ENCODE assay signal across 17 cellular contexts in genomic region chr22:41320416-41321240, GRCh38.
"Had no signal": no experiment of that assay in that cellular context is flagged by ENCODE, and none has a peak within 500 bp of the region (broad histone marks: within the 10 kb centered on the region; RNA-seq: fewer than 3 reads in every experiment).

No MANE protein-coding gene starts in this region.

- H3K4me1 Mint-ChIP-seq: endodermal cell had no signal

- H3K27ac ChIP-seq: cardiac muscle cell, suprapubic skin had no signal

- ATAC-seq: activated naive CD4-positive, alpha-beta T cell treated with anti-CD3 and anti-CD28 coated beads, Interleukin-2, amount 50 U/mL, for 72 hours; activated T-cell treated with anti-CD3 and anti-CD28 coated beads, Interleukin-2, amount 50 U/mL, for 72 hours; natural killer cell; right cardiac atrium; stimulated activated naive CD8-positive, alpha-beta T cell treated with anti-CD3 and anti-CD28 coated beads, Interleukin-15, Interleukin-2, amounts not matched to agents 100 U/mL and 50 U/mL, for 24 hours had no signal

- H3K4me3 Mint-ChIP-seq: activated T-cell treated with anti-CD3 and anti-CD28 coated beads, Interleukin-2, amount 50 U/mL, for 72 hours; endodermal cell; natural killer cell had no signal

- H3K27ac Mint-ChIP-seq: activated naive CD4-positive, alpha-beta T cell treated with anti-CD3 and anti-CD28 coated beads, Interleukin-2, amount 50 U/mL, for 72 hours; activated T-cell treated with anti-CD3 and anti-CD28 coated beads, Interleukin-2, amount 50 U/mL, for 72 hours; endodermal cell; natural killer cell; progenitor cell of endocrine pancreas had no signal

- H3K36me3 Mint-ChIP-seq: natural killer cell had no signal

- H3K9me3 ChIP-seq: suprapubic skin had no signal

- H3K9me3 Mint-ChIP-seq: activated naive CD4-positive, alpha-beta T cell treated with anti-CD3 and anti-CD28 coated beads, Interleukin-2, amount 50 U/mL, for 72 hours; activated T-cell treated with anti-CD3 and anti-CD28 coated beads, Interleukin-2, amount 50 U/mL, for 72 hours; endodermal cell; natural killer cell had no signal

- H3K4me1 ChIP-seq: suprapubic skin had no signal

- DNase-seq: activated CD4-positive, alpha-beta T cell treated with anti-CD3 and anti-CD28 coated beads for 4 hours; activated CD8-positive, alpha-beta memory T cell treated with anti-CD3 and anti-CD28 coated beads, Interleukin-2, amount 50 U/mL, for 48 hours; activated gamma-delta T cell; activated T-cell treated with anti-CD3 and anti-CD28 coated beads, Interleukin-2, amount 50 U/mL, for 72 hours; dorsolateral prefrontal cortex; endodermal cell; hypothalamus; mesenchymal stem cell; natural killer cell; nucleus accumbens; stimulated activated naive CD8-positive, alpha-beta T cell treated with anti-CD3 and anti-CD28 coated beads, Interleukin-15, Interleukin-2, amounts not matched to agents 100 U/mL and 50 U/mL, for 24 hours; T-helper 2 cell had no signal

- H3K27me3 Mint-ChIP-seq: progenitor cell of endocrine pancreas had no signal

- H3K27me3 ChIP-seq: cardiac muscle cell, dorsolateral prefrontal cortex, suprapubic skin had no signal
